In the genomic region with DNA sequence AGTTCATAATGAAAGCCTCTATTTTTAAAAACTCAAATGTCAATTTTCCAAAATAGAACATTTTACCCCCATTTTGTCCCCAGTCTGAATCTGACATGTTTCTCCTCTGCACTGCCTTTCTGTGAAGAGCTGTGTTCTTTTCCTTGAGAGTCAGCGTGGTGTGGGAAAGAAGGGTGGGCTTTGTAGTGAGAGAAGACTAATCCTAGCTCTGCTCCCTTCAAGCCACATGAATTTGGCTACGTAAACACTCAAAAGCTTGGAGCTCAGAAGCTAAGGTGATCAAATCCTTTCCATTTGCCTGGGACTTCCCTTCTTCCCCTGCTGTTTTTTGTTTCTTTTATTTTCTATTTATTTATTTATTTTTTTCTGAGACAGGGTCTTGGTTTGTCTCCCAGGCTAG, we compare ENCODE assay signal across 28 cellular contexts.
"Had no signal": no experiment of that assay in that cellular context is flagged by ENCODE, and none has a peak within 500 bp of the region (broad histone marks: within the 10 kb centered on the region; RNA-seq: fewer than 3 reads in every experiment).

No MANE protein-coding gene starts in this region.

- H3K27me3 ChIP-seq: ascending aorta, cardiac muscle cell had no signal

- H3K4me1 ChIP-seq: ascending aorta had no signal

- FAIRE-seq: bronchial epithelial cell, TTC549 had no signal

- H3K36me3 ChIP-seq: ascending aorta, cardiac muscle cell had no signal

- H3K4me3 ChIP-seq: ascending aorta, cardiac muscle cell had no signal

- DNase-seq: activated B cell treated with CpG ODN at 0.5 μM for 24 hours; activated CD4-positive, alpha-beta memory T cell treated with anti-CD3 and anti-CD28 coated beads, Interleukin-2, amount 10 ng/mL, durations not matched to agents 7 days and 5 days; activated CD4-positive, alpha-beta T cell treated with anti-CD3 and anti-CD28 coated beads for 4 hours; activated CD4-positive, alpha-beta T cell treated with anti-CD3 and anti-CD28 coated beads, Interleukin-2, amount 10 ng/mL, durations not matched to agents 24 days and 14 days; activated CD4-positive, alpha-beta T cell treated with anti-CD3 and anti-CD28 coated beads, Interleukin-2, amount 50 U/mL, for 1 hour; activated CD4-positive, alpha-beta T cell treated with anti-CD3 and anti-CD28 coated beads, Interleukin-2, amount 50 U/mL, for 48 hours; activated CD4-positive, CD25-positive, alpha-beta regulatory T cell treated with anti-CD3 and anti-CD28 coated beads, Interleukin-2, amount 50 U/mL, for 72 hours; activated CD8-positive, alpha-beta memory T cell treated with anti-CD3 and anti-CD28 coated beads for 24 hours; activated CD8-positive, alpha-beta memory T cell treated with anti-CD3 and anti-CD28 coated beads, Interleukin-2, amount 10 ng/mL, durations not matched to agents 7 days and 5 days; activated CD8-positive, alpha-beta memory T cell treated with anti-CD3 and anti-CD28 coated beads, Interleukin-2, amount 50 U/mL, for 48 hours; activated CD8-positive, alpha-beta T cell treated with anti-CD3 and anti-CD28 coated beads, Interleukin-2, amount 10 ng/mL, durations not matched to agents 7 days and 5 days; activated effector memory CD4-positive, alpha-beta T cell treated with Interleukin-2 at 50 U/mL for 16 hours; activated gamma-delta T cell; activated naive CD4-positive, alpha-beta T cell treated with anti-CD3 and anti-CD28 coated beads, Interleukin-2, amount 10 ng/mL, durations not matched to agents 7 days and 5 days; activated naive CD4-positive, alpha-beta T cell treated with Interleukin-2 at 50 U/mL for 16 hours; activated naive CD8-positive, alpha-beta T cell treated with anti-CD3 and anti-CD28 coated beads, Interleukin-2, amount 10 ng/mL, durations not matched to agents 7 days and 5 days; activated naive CD8-positive, alpha-beta T cell treated with anti-CD3 and anti-CD28 coated beads, Interleukin-2, amount 50 U/mL, for 24 hours; activated T-cell treated with anti-CD3 and anti-CD28 coated beads, Interleukin-2, amount 50 U/mL, for 24 hours; activated T-cell treated with anti-CD3 and anti-CD28 coated beads, Interleukin-2, amount 50 U/mL, for 48 hours; amygdala; cerebellar nuclear complex; T-cell; T-helper 17 cell had no signal

- H3K9me3 ChIP-seq: ascending aorta had no signal

- H3K27ac ChIP-seq: ascending aorta, cardiac muscle cell, VCaP had no signal
